In genomic region chr17:38395090-38395489, GRCh38 we compare ENCODE assay signal across 36 cellular contexts. TPM values are rescaled to one million over a fixed set of nuclear protein-coding genes. Genes with fewer than 3 reads are reported as not detected.
"Had no signal": no experiment of that assay in that cellular context is flagged by ENCODE, and none has a peak within 500 bp of the region (broad histone marks: within the 10 kb centered on the region; RNA-seq: fewer than 3 reads in every experiment).

No MANE protein-coding gene starts in this region.

- DNase-seq: activated CD4-positive, alpha-beta memory T cell treated with anti-CD3 and anti-CD28 coated beads, Interleukin-2, amount 10 ng/mL, durations not matched to agents 7 days and 5 days; activated CD4-positive, alpha-beta T cell treated with anti-CD3 and anti-CD28 coated beads for 1 hour; activated CD4-positive, alpha-beta T cell treated with anti-CD3 and anti-CD28 coated beads for 48 hours; activated CD4-positive, CD25-positive, alpha-beta regulatory T cell; activated CD8-positive, alpha-beta memory T cell treated with anti-CD3 and anti-CD28 coated beads for 24 hours; activated CD8-positive, alpha-beta memory T cell treated with anti-CD3 and anti-CD28 coated beads, Interleukin-2, amount 10 ng/mL, durations not matched to agents 7 days and 5 days; activated CD8-positive, alpha-beta memory T cell treated with anti-CD3 and anti-CD28 coated beads, Interleukin-2, amount 50 U/mL, for 48 hours; activated effector memory CD4-positive, alpha-beta T cell treated with Interleukin-2 at 50 U/mL for 16 hours; activated naive CD4-positive, alpha-beta T cell treated with anti-CD3 and anti-CD28 coated beads, Interleukin-2, amount 10 ng/mL, durations not matched to agents 7 days and 5 days; activated naive CD8-positive, alpha-beta T cell treated with anti-CD3 and anti-CD28 coated beads, Interleukin-2, amount 50 U/mL, for 24 hours; activated T-cell treated with anti-CD3 and anti-CD28 coated beads, Interleukin-2, amount 50 U/mL, for 48 hours; caudate nucleus; KG1; NCI-H1092 treated with DMSO at 0.1 percent for 48 hours; NCI-H1417; NCI-H146; NCI-H187; NCI-H2029 treated with DMSO at 0.1 percent for 48 hours; NCI-H2107; NCI-H2171; NCI-H510A; NCI-H526; NCI-H748 treated with DMSO at 0.1 percent for 48 hours; NK-92 treated with Interleukin-12 subunit alpha and Interleukin-12 subunit beta, amount 100 ng/mL, for 24 hours; PC-3; SIG-M5; T-cell; T-helper 2 cell; T-helper 9 cell; WERI-Rb-1 had no signal

- H3K27ac ChIP-seq: RWPE1, WERI-Rb-1 had no signal

- H3K4me1 Mint-ChIP-seq: activated CD4-positive, alpha-beta memory T cell treated with anti-CD3 and anti-CD28 coated beads, Interleukin-2, amount 10 ng/mL, durations not matched to agents 7 days and 5 days; activated CD8-positive, alpha-beta memory T cell treated with anti-CD3 and anti-CD28 coated beads, Interleukin-2, amount 10 ng/mL, durations not matched to agents 7 days and 5 days; activated naive CD4-positive, alpha-beta T cell treated with anti-CD3 and anti-CD28 coated beads, Interleukin-2, amount 10 ng/mL, durations not matched to agents 7 days and 5 days; activated naive CD8-positive, alpha-beta T cell treated with anti-CD3 and anti-CD28 coated beads, Interleukin-2, amount 50 U/mL, for 24 hours; brain; T-cell had no signal

- H3K27me3 Mint-ChIP-seq: activated CD4-positive, alpha-beta memory T cell treated with anti-CD3 and anti-CD28 coated beads, Interleukin-2, amount 10 ng/mL, durations not matched to agents 7 days and 5 days; activated CD8-positive, alpha-beta memory T cell treated with anti-CD3 and anti-CD28 coated beads, Interleukin-2, amount 10 ng/mL, durations not matched to agents 7 days and 5 days; activated naive CD4-positive, alpha-beta T cell treated with anti-CD3 and anti-CD28 coated beads, Interleukin-2, amount 10 ng/mL, durations not matched to agents 7 days and 5 days; activated naive CD8-positive, alpha-beta T cell; activated naive CD8-positive, alpha-beta T cell treated with anti-CD3 and anti-CD28 coated beads, Interleukin-2, amount 50 U/mL, for 24 hours; brain; T-cell had no signal

- H3K9me3 Mint-ChIP-seq: activated CD4-positive, alpha-beta memory T cell treated with anti-CD3 and anti-CD28 coated beads, Interleukin-2, amount 10 ng/mL, durations not matched to agents 7 days and 5 days; activated naive CD4-positive, alpha-beta T cell treated with anti-CD3 and anti-CD28 coated beads, Interleukin-2, amount 10 ng/mL, durations not matched to agents 7 days and 5 days; activated naive CD8-positive, alpha-beta T cell treated with anti-CD3 and anti-CD28 coated beads, Interleukin-2, amount 50 U/mL, for 24 hours; brain; T-cell had no signal

- ATAC-seq: activated CD8-positive, alpha-beta memory T cell treated with anti-CD3 and anti-CD28 coated beads, Interleukin-2, amount 10 ng/mL, durations not matched to agents 7 days and 5 days; activated naive CD8-positive, alpha-beta T cell treated with anti-CD3 and anti-CD28 coated beads, Interleukin-2, amount 50 U/mL, for 24 hours; PC-3; Right ventricle myocardium inferior; SK-N-SH treated with all-trans-retinoic acid at 6 μM for 48 hours; T-cell had no signal

- H3K27ac Mint-ChIP-seq: activated CD4-positive, alpha-beta memory T cell treated with anti-CD3 and anti-CD28 coated beads, Interleukin-2, amount 10 ng/mL, durations not matched to agents 7 days and 5 days; activated CD8-positive, alpha-beta memory T cell treated with anti-CD3 and anti-CD28 coated beads, Interleukin-2, amount 10 ng/mL, durations not matched to agents 7 days and 5 days; activated naive CD4-positive, alpha-beta T cell treated with anti-CD3 and anti-CD28 coated beads, Interleukin-2, amount 10 ng/mL, durations not matched to agents 7 days and 5 days; activated naive CD8-positive, alpha-beta T cell; activated naive CD8-positive, alpha-beta T cell treated with anti-CD3 and anti-CD28 coated beads, Interleukin-2, amount 50 U/mL, for 24 hours; T-cell had no signal

- H3K4me3 Mint-ChIP-seq: activated CD4-positive, alpha-beta memory T cell treated with anti-CD3 and anti-CD28 coated beads, Interleukin-2, amount 10 ng/mL, durations not matched to agents 7 days and 5 days; activated CD8-positive, alpha-beta memory T cell treated with anti-CD3 and anti-CD28 coated beads, Interleukin-2, amount 10 ng/mL, durations not matched to agents 7 days and 5 days; activated naive CD4-positive, alpha-beta T cell treated with anti-CD3 and anti-CD28 coated beads, Interleukin-2, amount 10 ng/mL, durations not matched to agents 7 days and 5 days; activated naive CD8-positive, alpha-beta T cell; activated naive CD8-positive, alpha-beta T cell treated with anti-CD3 and anti-CD28 coated beads, Interleukin-2, amount 50 U/mL, for 24 hours; brain; T-cell had no signal

RNA-seq across cellular contexts. Expression of gene GPR179, which starts 51.3 kb away (rescaled TPM):
- total RNA-seq: LHCN-M2, PC-3, Right ventricle myocardium inferior had no signal
